Comparison of ENCODE assay signal across 9 cellular contexts in the genomic region with DNA sequence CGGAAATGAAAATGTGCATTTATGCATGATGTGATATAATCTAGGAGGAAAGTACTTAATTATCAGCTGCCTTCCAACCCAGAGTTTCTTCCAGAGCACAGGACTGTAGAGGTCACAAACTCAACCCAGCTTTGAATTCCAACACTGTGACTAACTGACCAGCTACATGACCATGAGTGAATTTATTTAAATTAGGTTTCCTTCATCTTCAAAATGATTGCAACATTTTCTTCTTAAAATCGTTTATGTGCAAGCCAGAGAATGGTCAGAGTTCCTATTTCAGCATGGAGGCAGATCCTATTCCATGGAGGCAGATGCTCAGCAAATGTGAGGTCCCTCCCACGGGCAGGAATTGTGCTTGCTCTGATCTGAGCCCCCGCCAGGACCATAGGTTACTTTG. TPM values are rescaled to one million over a fixed set of nuclear protein-coding genes. Genes with fewer than 3 reads are reported as not detected.
DNase-seq lines count a peak whose midpoint lies in the region; ATAC-seq and TF ChIP-seq lines count a peak whose summit lies in the region.
"Had no signal": no experiment of that assay in that cellular context is flagged by ENCODE, and none has a peak within 500 bp of the region (broad histone marks: within the 10 kb centered on the region; RNA-seq: fewer than 3 reads in every experiment).

No MANE protein-coding gene starts in this region.

- H3K27ac ChIP-seq in cardiac muscle cell (peak overlapping the region; percentile 38), heart left ventricle (peak overlapping the region in 1 of 12 donors; percentile 58), aorta (ENCODE audit: low read depth in 1 of 2, low read length in 2 of 2) (no peak overlapping the region)

- H3K4me1 ChIP-seq in cardiac muscle cell (ENCODE audit: low read depth) (no peaks in the 10 kb centered on the region), heart left ventricle (peaks cover 0 to 21% (median 1%) of the 10 kb centered on the region in 12 donors), aorta (ENCODE audit: control insufficient read depth in 1 of 2, insufficient read depth in 2 of 2, low read length in 2 of 2) (no peaks in the 10 kb centered on the region)
- H3K4me1 ChIP-seq: upper lobe of right lung had no signal

- no peak for TF ChIP-seq CTCF in cardiac muscle cell (IDR thresholded peaks at IDR 0.05; ENCODE audit: low read depth, low read length)
- no peak for TF ChIP-seq CTCF in heart left ventricle (IDR thresholded peaks at IDR 0.05)
- no peak for TF ChIP-seq CTCF in astrocyte of the spinal cord (IDR thresholded peaks at IDR 0.05; ENCODE audit: low read depth, low read length)

- ATAC-seq in heart left ventricle: no peak
- peak; percentile 35 for ATAC-seq in aorta (ENCODE audit: low FRiP score)
- ATAC-seq in GM19467 (IDR thresholded peaks at IDR 0.05; ENCODE audit: unreplicated experiment): no peak
- ATAC-seq: upper lobe of right lung had no signal

- intact Hi-C loops in heart left ventricle (cut with DNase I) (no loop called here), aorta (cut with DNase I) (no loop called here), head of caudate nucleus (cut with DNase I) (no loop called here)

- H3K27me3 ChIP-seq in cardiac muscle cell (no peaks in the 10 kb centered on the region), heart left ventricle (no peaks in the 10 kb centered on the region), aorta (ENCODE audit: control insufficient read depth in 1 of 2, insufficient read depth in 2 of 2, low read length in 1 of 2) (no peaks in the 10 kb centered on the region)
- H3K27me3 ChIP-seq: upper lobe of right lung had no signal

- WGBS in heart left ventricle, 4 donors: 86 to 91% (median 88%) methylated on average over 4 of the region's 4 CpGs
- 85 to 87% methylated on average over 4 of the region's 4 CpGs for WGBS in aorta, 2 donors

- H3K36me3 ChIP-seq in cardiac muscle cell: peaks cover 25% of the 10 kb centered on the region
- peaks cover 0 to 46% (median 34%) of the 10 kb centered on the region in 9 donors for H3K36me3 ChIP-seq in heart left ventricle
- H3K36me3 ChIP-seq in aorta (ENCODE audit: control insufficient read depth in 1 of 2, insufficient read depth in 2 of 2, low read length in 1 of 2): peaks cover 5 to 11% of the 10 kb centered on the region in 2 donors

- no peak for TF ChIP-seq POLR2A in heart left ventricle (IDR thresholded peaks at IDR 0.05)

- no peaks in the 10 kb centered on the region for H3K9me3 ChIP-seq in cardiac muscle cell (ENCODE audit: low read depth)
- no peaks in the 10 kb centered on the region for H3K9me3 ChIP-seq in heart left ventricle
- H3K9me3 ChIP-seq in aorta (ENCODE audit: control insufficient read depth, low read length): no peaks in the 10 kb centered on the region
- H3K9me3 ChIP-seq: upper lobe of right lung had no signal

- in situ Hi-C loops in astrocyte of the spinal cord (cut with HindIII; ENCODE audit: low sequenced_read_pairs): no loop called here

- no peak overlapping the region for H3K4me3 ChIP-seq in cardiac muscle cell
- H3K4me3 ChIP-seq in heart left ventricle: no peak overlapping the region
- no peak overlapping the region for H3K4me3 ChIP-seq in astrocyte of the spinal cord (ENCODE audit: low read depth, low read length)
- H3K4me3 ChIP-seq in aorta (ENCODE audit: low read length in 2 of 2): no peak overlapping the region
- H3K4me3 ChIP-seq: upper lobe of right lung had no signal

- DNase-seq in cardiac muscle cell (ENCODE audit: low read depth in 1 of 2, low spot score in 1 of 2) (peak in 1 of 2 donors; percentile 92), heart left ventricle (no peak), astrocyte of the spinal cord (ENCODE audit: low read depth, low spot score) (peak; percentile 80), iris pigment epithelial cell (ENCODE audit: low read depth) (peak; percentile 95), aorta (no peak), head of caudate nucleus (no peak), amygdala (lab: John Stamatoyannopoulos, UW) (no peak)
- DNase-seq: upper lobe of right lung had no signal

RNA-seq across cellular contexts. Expression of gene OSBP, which starts 42.4 kb away (rescaled TPM):
- total RNA-seq in cardiac muscle cell: 20.6 and 27.3 TPM in 2 replicates
- 30.7 and 39.8 TPM in 2 replicates for polyA plus RNA-seq in cardiac muscle cell
- 10 to 100 TPM; 23.4 to 48.3 (median 33.1) TPM for total RNA-seq in heart left ventricle
- polyA plus RNA-seq in heart left ventricle: 10 to 100 TPM; 12.0 to 22.2 TPM
- total RNA-seq in aorta: 10 to 100 TPM; 40.4 to 42.4 TPM
- polyA plus RNA-seq in aorta: 10 to 100 TPM; 15.0 to 19.5 TPM

Comparison
In these comparisons a context has a peak if more than half of its experiments do, and no peak if none do; other contexts are left out.
1. DNase-seq: peak in astrocyte of the spinal cord (single experiment) and iris pigment epithelial cell (single experiment); none in heart left ventricle (0 of 5), aorta (0 of 2), head of caudate nucleus (0 of 42) and amygdala (0 of 56).